In genomic region chr6:156970595-156971112, GRCh38 we compare ENCODE assay signal across 19 cellular contexts.
"Had no signal": no experiment of that assay in that cellular context is flagged by ENCODE, and none has a peak within 500 bp of the region (broad histone marks: within the 10 kb centered on the region; RNA-seq: fewer than 3 reads in every experiment).

No MANE protein-coding gene starts in this region.

- H3K36me3 Mint-ChIP-seq: activated naive CD8-positive, alpha-beta T cell; naive thymus-derived CD8-positive, alpha-beta T cell; type B pancreatic cell had no signal

- H3K9me3 ChIP-seq: esophagus muscularis mucosa, gastroesophageal sphincter, heart right ventricle, left ventricle myocardium inferior, mucosa of descending colon, pancreas, spleen had no signal

- H3K27ac ChIP-seq: esophagus muscularis mucosa, gastroesophageal sphincter, heart right ventricle, left ventricle myocardium inferior, pancreas, spleen, WERI-Rb-1 had no signal

- H3K9me3 Mint-ChIP-seq: activated T-helper 1 cell treated with anti-CD3 and anti-CD28 coated beads, Interleukin-12 subunit alpha, Interleukin-12 subunit beta, Interleukin-2, Interleukin-4 antibody, amounts not matched to agents 30 ng/mL and 10 ng/mL and 1 ng/mL, durations not matched to agents 14 hours and 24 hours and 36 hours; naive thymus-derived CD8-positive, alpha-beta T cell; type B pancreatic cell had no signal

- H3K27ac Mint-ChIP-seq: activated CD4-positive, alpha-beta T cell treated with anti-CD3 and anti-CD28 coated beads for 36 hours; activated naive CD8-positive, alpha-beta T cell; activated T-helper 1 cell treated with anti-CD3 and anti-CD28 coated beads, Interleukin-12 subunit alpha, Interleukin-12 subunit beta, Interleukin-2, Interleukin-4 antibody, amounts not matched to agents 30 ng/mL and 10 ng/mL and 1 ng/mL, durations not matched to agents 14 hours and 24 hours and 36 hours; dendritic cell treated with granulocyte-macrophage colony-stimulating factor and Interleukin-4, amounts not matched to agents 40 ng/mL and 50 ng/mL, for 4 days; type B pancreatic cell had no signal

- ATAC-seq: activated CD4-positive, alpha-beta T cell treated with anti-CD3 and anti-CD28 coated beads for 36 hours; gastroesophageal sphincter; mucosa of descending colon; naive thymus-derived CD8-positive, alpha-beta T cell; pancreas had no signal

- DNase-seq: activated CD4-positive, alpha-beta T cell treated with anti-CD3 and anti-CD28 coated beads for 36 hours; activated CD4-positive, alpha-beta T cell treated with anti-CD3 and anti-CD28 coated beads, Interleukin-2, amount 50 U/mL, for 48 hours; activated T-cell treated with anti-CD3 and anti-CD28 coated beads for 4 hours; effector CD8-positive, alpha-beta T cell; heart right ventricle; left ventricle myocardium inferior; mucosa of descending colon; naive thymus-derived CD8-positive, alpha-beta T cell; pancreas; spleen; stimulated activated naive CD4-positive, alpha-beta T cell; SW 1271; WERI-Rb-1 had no signal

- H3K36me3 ChIP-seq: esophagus muscularis mucosa, gastroesophageal sphincter, heart right ventricle, left ventricle myocardium inferior, pancreas, spleen, WERI-Rb-1 had no signal

- H3K4me3 ChIP-seq: esophagus muscularis mucosa, gastroesophageal sphincter, heart right ventricle, left ventricle myocardium inferior, mucosa of descending colon, pancreas, spleen had no signal

- H3K27me3 Mint-ChIP-seq: activated CD4-positive, alpha-beta T cell treated with anti-CD3 and anti-CD28 coated beads for 36 hours; activated naive CD8-positive, alpha-beta T cell; dendritic cell treated with granulocyte-macrophage colony-stimulating factor and Interleukin-4, amounts not matched to agents 40 ng/mL and 50 ng/mL, for 4 days; naive thymus-derived CD8-positive, alpha-beta T cell; type B pancreatic cell had no signal

- H3K4me3 Mint-ChIP-seq: activated CD4-positive, alpha-beta T cell treated with anti-CD3 and anti-CD28 coated beads for 36 hours; activated naive CD8-positive, alpha-beta T cell; activated T-helper 1 cell treated with anti-CD3 and anti-CD28 coated beads, Interleukin-12 subunit alpha, Interleukin-12 subunit beta, Interleukin-2, Interleukin-4 antibody, amounts not matched to agents 30 ng/mL and 10 ng/mL and 1 ng/mL, durations not matched to agents 14 hours and 24 hours and 36 hours; dendritic cell treated with granulocyte-macrophage colony-stimulating factor and Interleukin-4, amounts not matched to agents 40 ng/mL and 50 ng/mL, for 4 days; naive thymus-derived CD8-positive, alpha-beta T cell; type B pancreatic cell had no signal
